Comparison of ENCODE assay signal across 25 cellular contexts in genomic region chr3:133113526-133113925, GRCh38.
A peak's percentile ranks its signal among the peaks of the same experiment; 100 is the strongest.
DNase-seq lines count a peak whose midpoint lies in the region; ATAC-seq, FAIRE-seq and TF ChIP-seq lines count a peak whose summit lies in the region.
"Had no signal": no experiment of that assay in that cellular context is flagged by ENCODE, and none has a peak within 500 bp of the region (broad histone marks: within the 10 kb centered on the region; RNA-seq: fewer than 3 reads in every experiment).

No MANE protein-coding gene starts in this region.

- ATAC-seq in GM19324 (IDR thresholded peaks at IDR 0.05; ENCODE audit: low FRiP score, unreplicated experiment) (no peak), GM18867 (IDR thresholded peaks at IDR 0.05; ENCODE audit: unreplicated experiment) (no peak)
- ATAC-seq: gastrocnemius medialis, WTC11 had no signal

- FAIRE-seq in urothelium cell line (lab: Jason Lieb, UNC): no peak
- FAIRE-seq: A204.1, keratinocyte had no signal

- no peak overlapping the region for H3K4me3 ChIP-seq in fibroblast of mammary gland (ENCODE audit: control insufficient read depth, low read depth, low read length)
- H3K4me3 ChIP-seq: gastrocnemius medialis, HAP-1, right atrium auricular region, SJSA1, vagina had no signal

- DNase-seq in NOMO-1 treated with DMSO at 0.1 percent for 48 hours (lab: John Stamatoyannopoulos, UW; ENCODE audit: unreplicated experiment) (peak; percentile 58), NOMO-1 treated with dmso at 0.1 percent for 144 hours (lab: John Stamatoyannopoulos, UW; ENCODE audit: unreplicated experiment) (no peak), RKO (ENCODE audit: low spot score) (peak; percentile 52), fibroblast of mammary gland (ENCODE audit: low read depth) (peak; percentile 72), urothelium cell line (ENCODE audit: low spot score) (peak; percentile 12), H4 (ENCODE audit: low spot score) (no peak)
- DNase-seq: activated CD4-positive, alpha-beta memory T cell treated with anti-CD3 and anti-CD28 coated beads for 36 hours; activated gamma-delta T cell; central memory CD4-positive, alpha-beta T cell; gastrocnemius medialis; Kasumi-1; NCI-H1417 treated with DMSO at 0.1 percent for 48 hours; NCI-H2171; NCI-H526 treated with DMSO at 0.1 percent for 48 hours; nucleus accumbens; substantia nigra had no signal

- TF ChIP-seq CTCF in fibroblast of mammary gland (conservative IDR thresholded peaks at IDR 0.05; ENCODE audit: control insufficient read depth, insufficient read depth, low read depth, low read length): no peak

Comparison
In these comparisons a context has a peak if more than half of its experiments do, and no peak if none do; other contexts are left out.
1. DNase-seq: peak in NOMO-1 treated with DMSO at 0.1 percent for 48 hours (single experiment), RKO (single experiment), fibroblast of mammary gland (single experiment) and urothelium cell line (single experiment); none in NOMO-1 treated with dmso at 0.1 percent for 144 hours (single experiment) and H4 (single experiment).